8 cellular contexts compared by ENCODE assay signal in the genomic region with DNA sequence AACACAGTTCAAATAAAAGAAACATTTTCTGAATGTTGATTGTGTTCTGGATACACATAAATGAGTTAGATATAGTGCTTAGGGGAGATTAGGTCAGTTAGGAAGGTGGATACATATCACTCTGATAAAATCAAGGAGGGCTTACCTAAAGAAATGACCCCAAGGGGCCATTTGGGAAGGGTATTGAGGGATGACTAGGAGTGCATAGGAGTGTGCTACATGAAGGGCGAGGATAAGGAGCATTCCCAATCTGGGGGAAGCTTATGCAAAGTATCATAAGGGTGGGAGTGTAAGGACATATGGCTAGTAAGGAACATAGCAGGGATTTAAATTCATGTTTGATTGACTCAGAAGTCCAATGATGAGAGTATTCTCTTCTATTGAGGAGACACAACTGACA.
"Had no signal": no experiment of that assay in that cellular context is flagged by ENCODE, and none has a peak within 500 bp of the region (broad histone marks: within the 10 kb centered on the region; RNA-seq: fewer than 3 reads in every experiment).

No MANE protein-coding gene starts in this region.

- DNase-seq: GM23248, GOT3, H7, KBM-7 had no signal

- H3K27ac Mint-ChIP-seq: IgD-negative memory B cell had no signal

- H3K27ac ChIP-seq: GM23248, HL-60 had no signal

- H3K4me1 Mint-ChIP-seq: IgD-negative memory B cell had no signal

- ATAC-seq: HepG2 had no signal

- H3K4me3 Mint-ChIP-seq: IgD-negative memory B cell had no signal

- H3K36me3 Mint-ChIP-seq: IgD-negative memory B cell had no signal

- H3K9me3 ChIP-seq: HAP-1 had no signal

- H3K36me3 ChIP-seq: HAP-1 had no signal

- H3K4me1 ChIP-seq: HAP-1 had no signal

- H3K4me3 ChIP-seq: GM23248, HAP-1 had no signal
